8 cellular contexts compared by ENCODE assay signal in genomic region chr6:143677891-143678737, GRCh38. TPM values are rescaled to one million over a fixed set of nuclear protein-coding genes. Genes with fewer than 3 reads are reported as not detected.
DNase-seq lines count a peak whose midpoint lies in the region; ATAC-seq and TF ChIP-seq lines count a peak whose summit lies in the region.

Gene PHACTR2, plus strand, starts transcription at chr6:143677965. Its CDS starts 199 bp downstream, at chr6:143678164.

- no peak for TF ChIP-seq CTCF in HEK293 (tag by site-specific recombination; IDR thresholded peaks at IDR 0.05)
- no peak for TF ChIP-seq CTCF in RWPE1 (conservative IDR thresholded peaks at IDR 0.05; ENCODE audit: low read depth)
- no peak for TF ChIP-seq CTCF in foreskin fibroblast (IDR thresholded peaks at IDR 0.05; ENCODE audit: low read depth, low read length)
- TF ChIP-seq CTCF in natural killer cell (IDR thresholded peaks at IDR 0.05): no peak

- peaks cover 4% of the 10 kb centered on the region for H3K9me3 Mint-ChIP-seq in activated naive CD4-positive, alpha-beta T cell treated with anti-CD3 and anti-CD28 coated beads for 36 hours
- peaks cover 2% of the 10 kb centered on the region in 2 donors for H3K9me3 Mint-ChIP-seq in natural killer cell
- H3K9me3 Mint-ChIP-seq in stimulated activated naive CD8-positive, alpha-beta T cell treated with anti-CD3 and anti-CD28 coated beads, Interleukin-15, amount 100 ng/mL, for 72 hours: peaks cover 5 to 16% of the 10 kb centered on the region in 2 donors

- H3K9me3 ChIP-seq in HEK293 (ENCODE audit: control insufficient read depth, insufficient read depth, low read depth, low read length): no peaks in the 10 kb centered on the region

- H3K4me1 Mint-ChIP-seq in activated naive CD4-positive, alpha-beta T cell treated with anti-CD3 and anti-CD28 coated beads for 36 hours (ENCODE audit: low read depth): peaks cover 12% of the 10 kb centered on the region
- peaks cover 19 to 29% of the 10 kb centered on the region in 2 donors for H3K4me1 Mint-ChIP-seq in natural killer cell
- H3K4me1 Mint-ChIP-seq in stimulated activated naive CD8-positive, alpha-beta T cell treated with anti-CD3 and anti-CD28 coated beads, Interleukin-15, amount 100 ng/mL, for 72 hours: peaks cover 11% of the 10 kb centered on the region

- H3K27me3 Mint-ChIP-seq in activated naive CD4-positive, alpha-beta T cell treated with anti-CD3 and anti-CD28 coated beads for 36 hours (ENCODE audit: low read depth): peaks cover 7% of the 10 kb centered on the region
- H3K27me3 Mint-ChIP-seq in natural killer cell (ENCODE audit: low read depth in 2 of 2): peaks cover 14 to 40% of the 10 kb centered on the region in 2 donors
- H3K27me3 Mint-ChIP-seq in stimulated activated naive CD8-positive, alpha-beta T cell treated with anti-CD3 and anti-CD28 coated beads, Interleukin-15, amount 100 ng/mL, for 72 hours: peaks cover 52% of the 10 kb centered on the region

- peak within 1 kb of the TSS; percentile 71 for H3K4me3 ChIP-seq in HEK293 (ENCODE audit: low read depth, low read length)
- H3K4me3 ChIP-seq in foreskin fibroblast (ENCODE audit: low read depth in 1 of 2, low read length in 2 of 2): peak within 1 kb of the TSS; percentile 59 to 80

- intact Hi-C loops in activated naive CD4-positive, alpha-beta T cell treated with anti-CD3 and anti-CD28 coated beads for 36 hours (cut with micrococcal nuclease): loop anchor here (1.0 to 5.0 kb wide), 4 partner anchors 16 to 165 kb away; partner anchors contain the start of gene LTV1
- intact Hi-C loops in natural killer cell (cut with micrococcal nuclease): no loop called here

- H3K36me3 Mint-ChIP-seq in activated naive CD4-positive, alpha-beta T cell treated with anti-CD3 and anti-CD28 coated beads for 36 hours (ENCODE audit: low read depth): no peaks in the 10 kb centered on the region
- peaks cover 6% of the 10 kb centered on the region for H3K36me3 Mint-ChIP-seq in natural killer cell

- ATAC-seq in natural killer cell (peak; percentile 78 to 89 (median 89)), GM19463 (IDR thresholded peaks at IDR 0.05; ENCODE audit: unreplicated experiment) (no peak)
- ATAC-seq in stimulated activated naive CD8-positive, alpha-beta T cell treated with anti-CD3 and anti-CD28 coated beads, Interleukin-15, amount 100 ng/mL, for 72 hours: peak; percentile 94

- CTCF ChIA-PET in HEK293 (lab: Yijun Ruan, JAX) (interaction anchor here (3.0 kb wide), 1 partner anchor 102 kb away, joined by 10 read pairs; no protein-coding TSS in a partner anchor), RWPE1 (lab: Yijun Ruan, JAX) (interaction anchor here (1.6 kb wide), 1 partner anchor 103 kb away, joined by 5 read pairs; no protein-coding TSS in a partner anchor)
- CTCF ChIA-PET in activated naive CD4-positive, alpha-beta T cell treated with anti-CD3 and anti-CD28 coated beads for 36 hours (lab: Charles Lee): interaction anchor here (1.0 to 1.2 kb wide), 3 partner anchors 102 to 265 kb away, joined by 3 to 7 read pairs (median 4); no protein-coding TSS in a partner anchor

- H3K36me3 ChIP-seq in HEK293 (ENCODE audit: control insufficient read depth in 2 of 2, insufficient read depth in 1 of 2, low read length in 2 of 2): no peaks in the 10 kb centered on the region

- H3K4me3 Mint-ChIP-seq in activated naive CD4-positive, alpha-beta T cell treated with anti-CD3 and anti-CD28 coated beads for 36 hours: peak within 1 kb of the TSS; percentile 80
- H3K4me3 Mint-ChIP-seq in natural killer cell: peak within 1 kb of the TSS; percentile 88
- peak within 1 kb of the TSS; percentile 79 to 86 for H3K4me3 Mint-ChIP-seq in stimulated activated naive CD8-positive, alpha-beta T cell treated with anti-CD3 and anti-CD28 coated beads, Interleukin-15, amount 100 ng/mL, for 72 hours

- POLR2A ChIA-PET in HEK293 (lab: Yijun Ruan, JAX): interaction anchor here (1.1 to 1.8 kb wide), 4 partner anchors 12 to 165 kb away, joined by 3 to 8 read pairs (median 4); partner anchors contain the start of gene LTV1
- POLR2A ChIA-PET in RWPE1 (lab: Yijun Ruan, JAX; ENCODE audit: low non-redundant PET): no interaction called here

- peak within 1 kb of the TSS; percentile 36 for H3K27ac Mint-ChIP-seq in activated naive CD4-positive, alpha-beta T cell treated with anti-CD3 and anti-CD28 coated beads for 36 hours
- peak within 1 kb of the TSS in 1 of 2 donors; percentile 65 for H3K27ac Mint-ChIP-seq in natural killer cell
- H3K27ac Mint-ChIP-seq in stimulated activated naive CD8-positive, alpha-beta T cell treated with anti-CD3 and anti-CD28 coated beads, Interleukin-15, amount 100 ng/mL, for 72 hours: peak within 1 kb of the TSS in 1 of 2 donors; percentile 57

- peak; percentile 38 to 53 for DNase-seq in AML-193 (lab: John Stamatoyannopoulos, UW)
- DNase-seq in RWPE1 (ENCODE audit: low spot score): peak; percentile 86
- peak; percentile 78 for DNase-seq in activated naive CD4-positive, alpha-beta T cell treated with anti-CD3 and anti-CD28 coated beads for 36 hours
- peak; percentile 70 to 85 for DNase-seq in foreskin fibroblast
- peak; percentile 22 for DNase-seq in natural killer cell
- DNase-seq in stimulated activated naive CD8-positive, alpha-beta T cell treated with anti-CD3 and anti-CD28 coated beads, Interleukin-15, amount 100 ng/mL, for 72 hours: peak; percentile 41 to 56

- peak within 1 kb of the TSS; percentile 87 for H3K27ac ChIP-seq in HEK293 (ENCODE audit: extremely low read depth, low read depth, low read length)
- H3K27ac ChIP-seq in RWPE1: peak within 1 kb of the TSS; percentile 98

- H3K4me1 ChIP-seq in HEK293 (ENCODE audit: control insufficient read depth, insufficient read depth, low read length): peaks cover 24% of the 10 kb centered on the region; the same call in 1 of the 2 replicates

TF ChIP-seq in HEK293, 187 proteins besides CTCF, POLR2A, EP300 and RAD21 (continues in another document):
- TF ChIP-seq ZBTB26 (tag by site-specific recombination; optimal IDR thresholded peaks at IDR 0.05): peak; percentile 84
- TF ChIP-seq ZNF561 (tag by site-specific recombination; IDR thresholded peaks at IDR 0.05; ENCODE audit: borderline replicate concordance): peak; percentile 67
- peak; percentile 65 for TF ChIP-seq ZBTB17 (tag by site-specific recombination; IDR thresholded peaks at IDR 0.05)
- TF ChIP-seq ZNF248 (tag by site-specific recombination; IDR thresholded peaks at IDR 0.05): no peak
- TF ChIP-seq ZNF560 (tag by site-specific recombination; IDR thresholded peaks at IDR 0.05; ENCODE audit: borderline replicate concordance): no peak
- no peak for TF ChIP-seq ZNF555 (tag by site-specific recombination; conservative IDR thresholded peaks at IDR 0.05)
- TF ChIP-seq SALL2 (tag by site-specific recombination; IDR thresholded peaks at IDR 0.05; ENCODE audit: borderline replicate concordance): no peak
- no peak; the same call in 1 of the 2 replicates for TF ChIP-seq MZF1 (tag by site-specific recombination; IDR thresholded peaks at IDR 0.05; ENCODE audit: borderline replicate concordance)
- TF ChIP-seq ZBTB21 (tag by site-specific recombination; IDR thresholded peaks at IDR 0.05): no peak
- TF ChIP-seq ZNF580 (tag by site-specific recombination; IDR thresholded peaks at IDR 0.05): no peak
- TF ChIP-seq IKZF3 (tag by site-specific recombination; IDR thresholded peaks at IDR 0.05): peak; percentile 36; the same call in 1 of the 2 replicates
- TF ChIP-seq GLI4 (tag by site-specific recombination; IDR thresholded peaks at IDR 0.05): no peak
- TF ChIP-seq MYNN (tag by site-specific recombination; IDR thresholded peaks at IDR 0.05; ENCODE audit: borderline replicate concordance): no peak
- TF ChIP-seq RBAK (tag by site-specific recombination; IDR thresholded peaks at IDR 0.05): no peak
- peak; percentile 57 for TF ChIP-seq ZNF366 (tag by site-specific recombination; conservative IDR thresholded peaks at IDR 0.05)
- TF ChIP-seq ZNF692 (tag by site-specific recombination; IDR thresholded peaks at IDR 0.05): 0 out of 2 replicates have a peak, but pooled peaks have one; percentile 34
- TF ChIP-seq ZNF785 (tag by site-specific recombination; IDR thresholded peaks at IDR 0.05): no peak
- no peak for TF ChIP-seq ZNF623 (tag by site-specific recombination; IDR thresholded peaks at IDR 0.05)
- TF ChIP-seq ZNF169 (tag by site-specific recombination; IDR thresholded peaks at IDR 0.05): no peak
- no peak for TF ChIP-seq ZNF670 (tag by site-specific recombination; IDR thresholded peaks at IDR 0.05; ENCODE audit: low read depth)

RNA-seq across cellular contexts. Expression of gene PHACTR2, which starts in this region (rescaled TPM):
- 10 to 100 TPM; 10.7 to 12.2 TPM for total RNA-seq in activated naive CD4-positive, alpha-beta T cell treated with anti-CD3 and anti-CD28 coated beads for 36 hours
- 10 to 100 TPM; 23.8 to 32.7 (median 24.9) TPM for total RNA-seq in natural killer cell

Comparison
In these comparisons a context has a peak if more than half of its experiments do, and no peak if none do; other contexts are left out.
1. DNase-seq: peak in every context shown above with its lines; median percentile 86 in RWPE1; 78 in activated naive CD4-positive, alpha-beta T cell treated with anti-CD3 and anti-CD28 coated beads for 36 hours; 78 in foreskin fibroblast; 48 in stimulated activated naive CD8-positive, alpha-beta T cell treated with anti-CD3 and anti-CD28 coated beads, Interleukin-15, amount 100 ng/mL, for 72 hours; 46 in AML-193; 22 in natural killer cell.